Comparison of ENCODE assay signal across 4 cellular contexts in genomic region chr1:56670350-56670749, GRCh38. TPM values are rescaled to one million over a fixed set of nuclear protein-coding genes. Genes with fewer than 3 reads are reported as not detected.
"Had no signal": no experiment of that assay in that cellular context is flagged by ENCODE, and none has a peak within 500 bp of the region (broad histone marks: within the 10 kb centered on the region; RNA-seq: fewer than 3 reads in every experiment).

No MANE protein-coding gene starts in this region.

- DNase-seq: GDM1, GF-D8 had no signal

- ATAC-seq: GM12878 had no signal

- H3K4me3 ChIP-seq: GM12878 had no signal

RNA-seq across cellular contexts. Expression of gene PRKAA2, which starts 25.2 kb away (rescaled TPM):
- total RNA-seq: G401, GM12878 had no signal
